1 cellular context compared by ENCODE assay signal in the genomic region with DNA sequence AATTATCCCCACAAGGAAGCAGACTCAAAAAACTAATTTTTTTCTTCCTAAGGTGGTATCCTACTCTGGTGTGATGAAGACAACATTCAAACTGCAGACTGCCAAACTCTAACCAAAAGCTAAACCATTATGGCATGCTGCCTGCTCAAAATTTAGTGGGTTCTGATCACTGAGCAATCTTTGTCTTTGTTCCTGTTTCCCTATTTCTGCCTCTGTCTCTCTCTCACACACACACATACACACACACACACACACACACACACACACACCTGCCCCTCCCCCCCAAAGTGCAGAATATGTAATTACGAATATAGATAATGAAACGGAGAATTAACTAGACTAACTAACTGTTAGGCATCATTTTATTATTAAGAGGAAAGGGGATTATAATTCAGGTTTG.
A peak's percentile ranks its signal among the peaks of the same experiment; 100 is the strongest.
TF ChIP-seq lines count a peak whose summit lies in the region.

No MANE protein-coding gene starts in this region.

TF ChIP-seq in K562, 482 proteins besides CTCF, POLR2A, EP300 and RAD21 (continued from another document and continues in another):
- TF ChIP-seq, protein P1, sequence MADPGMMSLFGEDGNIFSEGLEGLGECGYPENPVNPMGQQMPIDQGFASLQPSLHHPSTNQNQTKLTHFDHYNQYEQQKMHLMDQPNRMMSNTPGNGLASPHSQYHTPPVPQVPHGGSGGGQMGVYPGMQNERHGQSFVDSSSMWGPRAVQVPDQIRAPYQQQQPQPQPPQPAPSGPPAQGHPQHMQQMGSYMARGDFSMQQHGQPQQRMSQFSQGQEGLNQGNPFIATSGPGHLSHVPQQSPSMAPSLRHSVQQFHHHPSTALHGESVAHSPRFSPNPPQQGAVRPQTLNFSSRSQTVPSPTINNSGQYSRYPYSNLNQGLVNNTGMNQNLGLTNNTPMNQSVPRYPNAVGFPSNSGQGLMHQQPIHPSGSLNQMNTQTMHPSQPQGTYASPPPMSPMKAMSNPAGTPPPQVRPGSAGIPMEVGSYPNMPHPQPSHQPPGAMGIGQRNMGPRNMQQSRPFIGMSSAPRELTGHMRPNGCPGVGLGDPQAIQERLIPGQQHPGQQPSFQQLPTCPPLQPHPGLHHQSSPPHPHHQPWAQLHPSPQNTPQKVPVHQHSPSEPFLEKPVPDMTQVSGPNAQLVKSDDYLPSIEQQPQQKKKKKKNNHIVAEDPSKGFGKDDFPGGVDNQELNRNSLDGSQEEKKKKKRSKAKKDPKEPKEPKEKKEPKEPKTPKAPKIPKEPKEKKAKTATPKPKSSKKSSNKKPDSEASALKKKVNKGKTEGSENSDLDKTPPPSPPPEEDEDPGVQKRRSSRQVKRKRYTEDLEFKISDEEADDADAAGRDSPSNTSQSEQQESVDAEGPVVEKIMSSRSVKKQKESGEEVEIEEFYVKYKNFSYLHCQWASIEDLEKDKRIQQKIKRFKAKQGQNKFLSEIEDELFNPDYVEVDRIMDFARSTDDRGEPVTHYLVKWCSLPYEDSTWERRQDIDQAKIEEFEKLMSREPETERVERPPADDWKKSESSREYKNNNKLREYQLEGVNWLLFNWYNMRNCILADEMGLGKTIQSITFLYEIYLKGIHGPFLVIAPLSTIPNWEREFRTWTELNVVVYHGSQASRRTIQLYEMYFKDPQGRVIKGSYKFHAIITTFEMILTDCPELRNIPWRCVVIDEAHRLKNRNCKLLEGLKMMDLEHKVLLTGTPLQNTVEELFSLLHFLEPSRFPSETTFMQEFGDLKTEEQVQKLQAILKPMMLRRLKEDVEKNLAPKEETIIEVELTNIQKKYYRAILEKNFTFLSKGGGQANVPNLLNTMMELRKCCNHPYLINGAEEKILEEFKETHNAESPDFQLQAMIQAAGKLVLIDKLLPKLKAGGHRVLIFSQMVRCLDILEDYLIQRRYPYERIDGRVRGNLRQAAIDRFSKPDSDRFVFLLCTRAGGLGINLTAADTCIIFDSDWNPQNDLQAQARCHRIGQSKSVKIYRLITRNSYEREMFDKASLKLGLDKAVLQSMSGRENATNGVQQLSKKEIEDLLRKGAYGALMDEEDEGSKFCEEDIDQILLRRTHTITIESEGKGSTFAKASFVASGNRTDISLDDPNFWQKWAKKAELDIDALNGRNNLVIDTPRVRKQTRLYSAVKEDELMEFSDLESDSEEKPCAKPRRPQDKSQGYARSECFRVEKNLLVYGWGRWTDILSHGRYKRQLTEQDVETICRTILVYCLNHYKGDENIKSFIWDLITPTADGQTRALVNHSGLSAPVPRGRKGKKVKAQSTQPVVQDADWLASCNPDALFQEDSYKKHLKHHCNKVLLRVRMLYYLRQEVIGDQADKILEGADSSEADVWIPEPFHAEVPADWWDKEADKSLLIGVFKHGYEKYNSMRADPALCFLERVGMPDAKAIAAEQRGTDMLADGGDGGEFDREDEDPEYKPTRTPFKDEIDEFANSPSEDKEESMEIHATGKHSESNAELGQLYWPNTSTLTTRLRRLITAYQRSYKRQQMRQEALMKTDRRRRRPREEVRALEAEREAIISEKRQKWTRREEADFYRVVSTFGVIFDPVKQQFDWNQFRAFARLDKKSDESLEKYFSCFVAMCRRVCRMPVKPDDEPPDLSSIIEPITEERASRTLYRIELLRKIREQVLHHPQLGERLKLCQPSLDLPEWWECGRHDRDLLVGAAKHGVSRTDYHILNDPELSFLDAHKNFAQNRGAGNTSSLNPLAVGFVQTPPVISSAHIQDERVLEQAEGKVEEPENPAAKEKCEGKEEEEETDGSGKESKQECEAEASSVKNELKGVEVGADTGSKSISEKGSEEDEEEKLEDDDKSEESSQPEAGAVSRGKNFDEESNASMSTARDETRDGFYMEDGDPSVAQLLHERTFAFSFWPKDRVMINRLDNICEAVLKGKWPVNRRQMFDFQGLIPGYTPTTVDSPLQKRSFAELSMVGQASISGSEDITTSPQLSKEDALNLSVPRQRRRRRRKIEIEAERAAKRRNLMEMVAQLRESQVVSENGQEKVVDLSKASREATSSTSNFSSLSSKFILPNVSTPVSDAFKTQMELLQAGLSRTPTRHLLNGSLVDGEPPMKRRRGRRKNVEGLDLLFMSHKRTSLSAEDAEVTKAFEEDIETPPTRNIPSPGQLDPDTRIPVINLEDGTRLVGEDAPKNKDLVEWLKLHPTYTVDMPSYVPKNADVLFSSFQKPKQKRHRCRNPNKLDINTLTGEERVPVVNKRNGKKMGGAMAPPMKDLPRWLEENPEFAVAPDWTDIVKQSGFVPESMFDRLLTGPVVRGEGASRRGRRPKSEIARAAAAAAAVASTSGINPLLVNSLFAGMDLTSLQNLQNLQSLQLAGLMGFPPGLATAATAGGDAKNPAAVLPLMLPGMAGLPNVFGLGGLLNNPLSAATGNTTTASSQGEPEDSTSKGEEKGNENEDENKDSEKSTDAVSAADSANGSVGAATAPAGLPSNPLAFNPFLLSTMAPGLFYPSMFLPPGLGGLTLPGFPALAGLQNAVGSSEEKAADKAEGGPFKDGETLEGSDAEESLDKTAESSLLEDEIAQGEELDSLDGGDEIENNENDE (IDR thresholded peaks at IDR 0.05; ENCODE audit: low read depth, low read length) = no peak
- no peak for TF ChIP-seq NFYB (IDR thresholded peaks at IDR 0.05; ENCODE audit: extremely low read depth, insufficient read length)
- 0 out of 2 replicates have a peak, but pooled peaks have one; percentile 11 for TF ChIP-seq EHMT2 (IDR thresholded peaks at IDR 0.05)
- no peak for TF ChIP-seq POU5F1 (IDR thresholded peaks at IDR 0.05; ENCODE audit: borderline replicate concordance, low read depth, low read length, partially characterized antibody)
- TF ChIP-seq, protein P2, sequence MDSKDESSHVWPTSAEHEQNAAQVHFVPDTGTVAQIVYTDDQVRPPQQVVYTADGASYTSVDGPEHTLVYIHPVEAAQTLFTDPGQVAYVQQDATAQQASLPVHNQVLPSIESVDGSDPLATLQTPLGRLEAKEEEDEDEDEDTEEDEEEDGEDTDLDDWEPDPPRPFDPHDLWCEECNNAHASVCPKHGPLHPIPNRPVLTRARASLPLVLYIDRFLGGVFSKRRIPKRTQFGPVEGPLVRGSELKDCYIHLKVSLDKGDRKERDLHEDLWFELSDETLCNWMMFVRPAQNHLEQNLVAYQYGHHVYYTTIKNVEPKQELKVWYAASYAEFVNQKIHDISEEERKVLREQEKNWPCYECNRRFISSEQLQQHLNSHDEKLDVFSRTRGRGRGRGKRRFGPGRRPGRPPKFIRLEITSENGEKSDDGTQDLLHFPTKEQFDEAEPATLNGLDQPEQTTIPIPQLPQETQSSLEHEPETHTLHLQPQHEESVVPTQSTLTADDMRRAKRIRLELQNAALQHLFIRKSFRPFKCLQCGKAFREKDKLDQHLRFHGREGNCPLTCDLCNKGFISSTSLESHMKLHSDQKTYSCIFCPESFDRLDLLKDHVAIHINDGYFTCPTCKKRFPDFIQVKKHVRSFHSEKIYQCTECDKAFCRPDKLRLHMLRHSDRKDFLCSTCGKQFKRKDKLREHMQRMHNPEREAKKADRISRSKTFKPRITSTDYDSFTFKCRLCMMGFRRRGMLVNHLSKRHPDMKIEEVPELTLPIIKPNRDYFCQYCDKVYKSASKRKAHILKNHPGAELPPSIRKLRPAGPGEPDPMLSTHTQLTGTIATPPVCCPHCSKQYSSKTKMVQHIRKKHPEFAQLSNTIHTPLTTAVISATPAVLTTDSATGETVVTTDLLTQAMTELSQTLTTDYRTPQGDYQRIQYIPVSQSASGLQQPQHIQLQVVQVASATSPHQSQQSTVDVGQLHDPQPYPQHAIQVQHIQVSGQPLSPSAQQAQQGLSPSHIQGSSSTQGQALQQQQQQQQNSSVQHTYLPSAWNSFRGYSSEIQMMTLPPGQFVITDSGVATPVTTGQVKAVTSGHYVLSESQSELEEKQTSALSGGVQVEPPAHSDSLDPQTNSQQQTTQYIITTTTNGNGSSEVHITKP (IDR thresholded peaks at IDR 0.05; ENCODE audit: partially characterized antibody) = no peak
- TF ChIP-seq EP400 (IDR thresholded peaks at IDR 0.05) = peak; percentile 37; the same call in 1 of the 2 replicates
- no peak for TF ChIP-seq CC2D1A (IDR thresholded peaks at IDR 0.05)
- no peak for TF ChIP-seq CBX8 (IDR thresholded peaks at IDR 0.05; ENCODE audit: borderline replicate concordance, extremely low read depth, low read depth, low read length, poor library complexity, severe bottlenecking)
- no peak for TF ChIP-seq NR2C1 (IDR thresholded peaks at IDR 0.05)
- TF ChIP-seq NR2C1 (tag; IDR thresholded peaks at IDR 0.05) = no peak
- TF ChIP-seq SIN3B (IDR thresholded peaks at IDR 0.05; ENCODE audit: low read depth) = no peak
- no peak for TF ChIP-seq GABPB2 (CRISPR knock-in tag; conservative IDR thresholded peaks at IDR 0.05)
- TF ChIP-seq ETV5 (CRISPR knock-in tag; IDR thresholded peaks at IDR 0.05; ENCODE audit: low read depth) = no peak
- no peak for TF ChIP-seq NFRKB (IDR thresholded peaks at IDR 0.05; ENCODE audit: low read depth)
- TF ChIP-seq YBX1 (IDR thresholded peaks at IDR 0.05) = no peak
- TF ChIP-seq, protein P3, sequence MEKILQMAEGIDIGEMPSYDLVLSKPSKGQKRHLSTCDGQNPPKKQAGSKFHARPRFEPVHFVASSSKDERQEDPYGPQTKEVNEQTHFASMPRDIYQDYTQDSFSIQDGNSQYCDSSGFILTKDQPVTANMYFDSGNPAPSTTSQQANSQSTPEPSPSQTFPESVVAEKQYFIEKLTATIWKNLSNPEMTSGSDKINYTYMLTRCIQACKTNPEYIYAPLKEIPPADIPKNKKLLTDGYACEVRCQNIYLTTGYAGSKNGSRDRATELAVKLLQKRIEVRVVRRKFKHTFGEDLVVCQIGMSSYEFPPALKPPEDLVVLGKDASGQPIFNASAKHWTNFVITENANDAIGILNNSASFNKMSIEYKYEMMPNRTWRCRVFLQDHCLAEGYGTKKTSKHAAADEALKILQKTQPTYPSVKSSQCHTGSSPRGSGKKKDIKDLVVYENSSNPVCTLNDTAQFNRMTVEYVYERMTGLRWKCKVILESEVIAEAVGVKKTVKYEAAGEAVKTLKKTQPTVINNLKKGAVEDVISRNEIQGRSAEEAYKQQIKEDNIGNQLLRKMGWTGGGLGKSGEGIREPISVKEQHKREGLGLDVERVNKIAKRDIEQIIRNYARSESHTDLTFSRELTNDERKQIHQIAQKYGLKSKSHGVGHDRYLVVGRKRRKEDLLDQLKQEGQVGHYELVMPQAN (IDR thresholded peaks at IDR 0.05; ENCODE audit: borderline replicate concordance) = peak; percentile 62; the same call in 1 of the 2 replicates
- TF ChIP-seq, protein P4, sequence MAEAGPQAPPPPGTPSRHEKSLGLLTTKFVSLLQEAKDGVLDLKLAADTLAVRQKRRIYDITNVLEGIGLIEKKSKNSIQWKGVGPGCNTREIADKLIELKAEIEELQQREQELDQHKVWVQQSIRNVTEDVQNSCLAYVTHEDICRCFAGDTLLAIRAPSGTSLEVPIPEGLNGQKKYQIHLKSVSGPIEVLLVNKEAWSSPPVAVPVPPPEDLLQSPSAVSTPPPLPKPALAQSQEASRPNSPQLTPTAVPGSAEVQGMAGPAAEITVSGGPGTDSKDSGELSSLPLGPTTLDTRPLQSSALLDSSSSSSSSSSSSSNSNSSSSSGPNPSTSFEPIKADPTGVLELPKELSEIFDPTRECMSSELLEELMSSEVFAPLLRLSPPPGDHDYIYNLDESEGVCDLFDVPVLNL (CRISPR knock-in tag; IDR thresholded peaks at IDR 0.05; ENCODE audit: low read depth) = no peak
- TF ChIP-seq MYNN (IDR thresholded peaks at IDR 0.05) = no peak
- TF ChIP-seq MYNN (CRISPR knock-in tag; IDR thresholded peaks at IDR 0.05) = no peak
- no peak for TF ChIP-seq ZNF217 (CRISPR knock-in tag; IDR thresholded peaks at IDR 0.05)
- TF ChIP-seq, protein P5, sequence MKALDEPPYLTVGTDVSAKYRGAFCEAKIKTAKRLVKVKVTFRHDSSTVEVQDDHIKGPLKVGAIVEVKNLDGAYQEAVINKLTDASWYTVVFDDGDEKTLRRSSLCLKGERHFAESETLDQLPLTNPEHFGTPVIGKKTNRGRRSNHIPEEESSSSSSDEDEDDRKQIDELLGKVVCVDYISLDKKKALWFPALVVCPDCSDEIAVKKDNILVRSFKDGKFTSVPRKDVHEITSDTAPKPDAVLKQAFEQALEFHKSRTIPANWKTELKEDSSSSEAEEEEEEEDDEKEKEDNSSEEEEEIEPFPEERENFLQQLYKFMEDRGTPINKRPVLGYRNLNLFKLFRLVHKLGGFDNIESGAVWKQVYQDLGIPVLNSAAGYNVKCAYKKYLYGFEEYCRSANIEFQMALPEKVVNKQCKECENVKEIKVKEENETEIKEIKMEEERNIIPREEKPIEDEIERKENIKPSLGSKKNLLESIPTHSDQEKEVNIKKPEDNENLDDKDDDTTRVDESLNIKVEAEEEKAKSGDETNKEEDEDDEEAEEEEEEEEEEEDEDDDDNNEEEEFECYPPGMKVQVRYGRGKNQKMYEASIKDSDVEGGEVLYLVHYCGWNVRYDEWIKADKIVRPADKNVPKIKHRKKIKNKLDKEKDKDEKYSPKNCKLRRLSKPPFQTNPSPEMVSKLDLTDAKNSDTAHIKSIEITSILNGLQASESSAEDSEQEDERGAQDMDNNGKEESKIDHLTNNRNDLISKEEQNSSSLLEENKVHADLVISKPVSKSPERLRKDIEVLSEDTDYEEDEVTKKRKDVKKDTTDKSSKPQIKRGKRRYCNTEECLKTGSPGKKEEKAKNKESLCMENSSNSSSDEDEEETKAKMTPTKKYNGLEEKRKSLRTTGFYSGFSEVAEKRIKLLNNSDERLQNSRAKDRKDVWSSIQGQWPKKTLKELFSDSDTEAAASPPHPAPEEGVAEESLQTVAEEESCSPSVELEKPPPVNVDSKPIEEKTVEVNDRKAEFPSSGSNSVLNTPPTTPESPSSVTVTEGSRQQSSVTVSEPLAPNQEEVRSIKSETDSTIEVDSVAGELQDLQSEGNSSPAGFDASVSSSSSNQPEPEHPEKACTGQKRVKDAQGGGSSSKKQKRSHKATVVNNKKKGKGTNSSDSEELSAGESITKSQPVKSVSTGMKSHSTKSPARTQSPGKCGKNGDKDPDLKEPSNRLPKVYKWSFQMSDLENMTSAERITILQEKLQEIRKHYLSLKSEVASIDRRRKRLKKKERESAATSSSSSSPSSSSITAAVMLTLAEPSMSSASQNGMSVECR (CRISPR knock-in tag; IDR thresholded peaks at IDR 0.05) = no peak
- TF ChIP-seq, protein P6, sequence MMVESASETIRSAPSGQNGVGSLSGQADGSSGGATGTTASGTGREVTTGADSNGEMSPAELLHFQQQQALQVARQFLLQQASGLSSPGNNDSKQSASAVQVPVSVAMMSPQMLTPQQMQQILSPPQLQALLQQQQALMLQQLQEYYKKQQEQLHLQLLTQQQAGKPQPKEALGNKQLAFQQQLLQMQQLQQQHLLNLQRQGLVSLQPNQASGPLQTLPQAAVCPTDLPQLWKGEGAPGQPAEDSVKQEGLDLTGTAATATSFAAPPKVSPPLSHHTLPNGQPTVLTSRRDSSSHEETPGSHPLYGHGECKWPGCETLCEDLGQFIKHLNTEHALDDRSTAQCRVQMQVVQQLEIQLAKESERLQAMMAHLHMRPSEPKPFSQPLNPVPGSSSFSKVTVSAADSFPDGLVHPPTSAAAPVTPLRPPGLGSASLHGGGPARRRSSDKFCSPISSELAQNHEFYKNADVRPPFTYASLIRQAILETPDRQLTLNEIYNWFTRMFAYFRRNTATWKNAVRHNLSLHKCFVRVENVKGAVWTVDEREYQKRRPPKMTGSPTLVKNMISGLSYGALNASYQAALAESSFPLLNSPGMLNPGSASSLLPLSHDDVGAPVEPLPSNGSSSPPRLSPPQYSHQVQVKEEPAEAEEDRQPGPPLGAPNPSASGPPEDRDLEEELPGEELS (CRISPR knock-in tag; IDR thresholded peaks at IDR 0.05; ENCODE audit: borderline replicate concordance) = no peak
- 0 out of 2 replicates have a peak, but pooled peaks have one; percentile 31 for TF ChIP-seq GATAD2A (IDR thresholded peaks at IDR 0.05)
- TF ChIP-seq MYBL2 (IDR thresholded peaks at IDR 0.05; ENCODE audit: low read depth) = 0 out of 2 replicates have a peak, but pooled peaks have one; percentile 17
- no peak for TF ChIP-seq MYBL2 (CRISPR knock-in tag; IDR thresholded peaks at IDR 0.05; ENCODE audit: borderline replicate concordance)
- no peak for TF ChIP-seq MIER1 (IDR thresholded peaks at IDR 0.05; ENCODE audit: low read depth)
